In genomic region chr1:164767257-164768044, GRCh38 we compare ENCODE assay signal across 12 cellular contexts.
DNase-seq lines count a peak whose midpoint lies in the region; ATAC-seq and TF ChIP-seq lines count a peak whose summit lies in the region.
"Had no signal": no experiment of that assay in that cellular context is flagged by ENCODE, and none has a peak within 500 bp of the region (broad histone marks: within the 10 kb centered on the region; RNA-seq: fewer than 3 reads in every experiment).

No MANE protein-coding gene starts in this region.

- no peaks in the 10 kb centered on the region for H3K9me3 Mint-ChIP-seq in MCF 10A (ENCODE audit: unreplicated experiment)
- H3K9me3 Mint-ChIP-seq: activated B cell treated with CpG ODN at 0.5 μM for 24 hours; activated naive CD8-positive, alpha-beta T cell treated with anti-CD3 and anti-CD28 coated beads, Interleukin-2, amount 10 ng/mL, durations not matched to agents 7 days and 5 days; H9 had no signal

- BruUV-seq in MCF 10A (replicated peaks; lab: Mats Ljungman, UMichigan) (no TSS peak), mammary epithelial cell (replicated peaks; lab: Mats Ljungman, UMichigan) (no TSS peak)

- no peaks in the 10 kb centered on the region for H3K79me2 ChIP-seq in mammary epithelial cell (ENCODE audit: insufficient read depth, low read length)

- POLR2A ChIA-PET in MCF 10A (lab: Yijun Ruan, JAX), result no interaction called here

- H2BK120ac ChIP-seq in mesenchymal stem cell (ENCODE audit: low read depth, low read length), result no peak overlapping the region

- intact Hi-C loops in MCF 10A (cut with micrococcal nuclease), result no loop called here
- intact Hi-C loops in mammary epithelial cell (cut with micrococcal nuclease), result no loop called here

- H3K4me3 ChIP-seq in mammary epithelial cell (replicated peaks in 1 of 3; ENCODE audit: insufficient read depth in 1 of 3, low read depth in 2 of 3, low read length in 3 of 3), result no peak overlapping the region
- no peak overlapping the region for H3K4me3 ChIP-seq in choroid plexus epithelial cell (ENCODE audit: low read depth, low read length)
- H3K4me3 ChIP-seq in mesenchymal stem cell (ENCODE audit: insufficient read depth in 1 of 2, low read depth in 1 of 2, low read length in 2 of 2), result no peak overlapping the region

- H3K14ac ChIP-seq in mesenchymal stem cell (ENCODE audit: low read length in 2 of 2), result no peak overlapping the region

- peak overlapping the region in 1 of 2 experiments; percentile 40 for H3K18ac ChIP-seq in mesenchymal stem cell (ENCODE audit: low read depth in 1 of 2, low read length in 2 of 2)

- H3K27me3 Mint-ChIP-seq in MCF 10A (ENCODE audit: insufficient read depth, unreplicated experiment), result no peaks in the 10 kb centered on the region
- H3K27me3 Mint-ChIP-seq: activated B cell treated with CpG ODN at 0.5 μM for 24 hours; activated naive CD8-positive, alpha-beta T cell treated with anti-CD3 and anti-CD28 coated beads, Interleukin-2, amount 10 ng/mL, durations not matched to agents 7 days and 5 days had no signal

- peak; percentile 69 for DNase-seq in MCF 10A (ENCODE audit: unreplicated experiment)
- no peak for DNase-seq in mammary epithelial cell
- peak; percentile 99 for DNase-seq in choroid plexus epithelial cell (ENCODE audit: low read depth)
- peak; percentile 87 for DNase-seq in mesenchymal stem cell
- no peak for DNase-seq in caudate nucleus (lab: John Stamatoyannopoulos, UW)
- DNase-seq: activated B cell treated with CpG ODN at 0.5 μM for 24 hours; activated naive CD8-positive, alpha-beta T cell treated with anti-CD3 and anti-CD28 coated beads, Interleukin-2, amount 10 ng/mL, durations not matched to agents 7 days and 5 days; H9; islet precursor cell had no signal

- peaks cover 6% of the 10 kb centered on the region for H3K36me3 Mint-ChIP-seq in MCF 10A (ENCODE audit: insufficient read depth, unreplicated experiment)
- H3K36me3 Mint-ChIP-seq: activated naive CD8-positive, alpha-beta T cell treated with anti-CD3 and anti-CD28 coated beads, Interleukin-2, amount 10 ng/mL, durations not matched to agents 7 days and 5 days had no signal

- H3K36me3 ChIP-seq in mammary epithelial cell (ENCODE audit: insufficient read depth, low read length) (no peaks in the 10 kb centered on the region), mesenchymal stem cell (ENCODE audit: control insufficient read depth in 1 of 2, insufficient read depth in 2 of 2, low read depth in 1 of 2, low read length in 2 of 2) (no peaks in the 10 kb centered on the region)

- H3K27ac Mint-ChIP-seq in MCF 10A (ENCODE audit: low read depth, unreplicated experiment), result peak overlapping the region; percentile 59
- H3K27ac Mint-ChIP-seq: activated B cell treated with CpG ODN at 0.5 μM for 24 hours; activated naive CD8-positive, alpha-beta T cell treated with anti-CD3 and anti-CD28 coated beads, Interleukin-2, amount 10 ng/mL, durations not matched to agents 7 days and 5 days had no signal

- TF ChIP-seq CTCF in MCF 10A (IDR thresholded peaks at IDR 0.05; ENCODE audit: unreplicated experiment) (no peak), mammary epithelial cell (conservative IDR thresholded peaks at IDR 0.05 in 1 of 2, IDR thresholded peaks at IDR 0.05 in 1 of 2; ENCODE audit: extremely low read depth in 1 of 2, insufficient read depth in 1 of 2, low read depth in 1 of 2, low read length in 2 of 2) (no peak), choroid plexus epithelial cell (conservative IDR thresholded peaks at IDR 0.05; ENCODE audit: low read depth, low read length) (no peak)

- H4K8ac ChIP-seq in mesenchymal stem cell (ENCODE audit: low read length), result no peak overlapping the region

- H3K9me3 ChIP-seq in mammary epithelial cell (replicated peaks; ENCODE audit: insufficient read depth, low read length) (no peaks in the 10 kb centered on the region), mesenchymal stem cell (ENCODE audit: control insufficient read depth, low read length) (no peaks in the 10 kb centered on the region)

- no peak for ATAC-seq in GM18909 (IDR thresholded peaks at IDR 0.05; ENCODE audit: poor library complexity, unreplicated experiment)
- no peak for ATAC-seq in HG03457 (IDR thresholded peaks at IDR 0.05; ENCODE audit: unreplicated experiment)
- no peak for ATAC-seq in HG03439 (IDR thresholded peaks at IDR 0.05; ENCODE audit: unreplicated experiment)

- 91% methylated on average over 7 of the region's 8 CpGs for WGBS in mammary epithelial cell (ENCODE audit: low coverage, missing lambda C conversion rate)
- 53% methylated on average over 6 of the region's 8 CpGs for WGBS in mesenchymal stem cell

- H2BK5ac ChIP-seq in mesenchymal stem cell (ENCODE audit: low read depth, low read length, poor library complexity, severe bottlenecking), result peak overlapping the region; percentile 68

- dilution Hi-C loops in mammary epithelial cell (cut with HindIII; ENCODE audit: low sequenced_read_pairs), result no loop called here

- H4K91ac ChIP-seq in mesenchymal stem cell (ENCODE audit: low read length), result no peak overlapping the region

- no peak overlapping the region for H2BK12ac ChIP-seq in mesenchymal stem cell (ENCODE audit: low read length in 2 of 2)

- no peak overlapping the region for H3K27ac ChIP-seq in mammary epithelial cell (ENCODE audit: insufficient read depth, low read depth, low read length)
- peak overlapping the region; percentile 94 for H3K27ac ChIP-seq in mesenchymal stem cell (ENCODE audit: low read length, poor library complexity, severe bottlenecking)
- H3K27ac ChIP-seq in caudate nucleus (ENCODE audit: low read depth, low read length), result no peak overlapping the region

- peak overlapping the region in 1 of 2 experiments; percentile 80 for H3K4ac ChIP-seq in mesenchymal stem cell (ENCODE audit: low read depth in 1 of 2, low read length in 2 of 2)

- H3K4me1 ChIP-seq in mammary epithelial cell (ENCODE audit: insufficient read depth, low read length) (peaks cover 30% of the 10 kb centered on the region), mesenchymal stem cell (ENCODE audit: control insufficient read depth, insufficient read depth, low read depth, low read length) (peaks cover 12% of the 10 kb centered on the region)

- H3K4me2 ChIP-seq in mammary epithelial cell (ENCODE audit: insufficient read depth, low read depth, low read length) (no peak overlapping the region), mesenchymal stem cell (ENCODE audit: low read length, poor library complexity, severe bottlenecking) (no peak overlapping the region)

- H3K79me1 ChIP-seq in mesenchymal stem cell (replicated peaks; ENCODE audit: low read length, poor library complexity, severe bottlenecking), result peaks cover 4% of the 10 kb centered on the region

- H4K20me1 ChIP-seq in mammary epithelial cell (ENCODE audit: insufficient read depth, low read length), result no peaks in the 10 kb centered on the region

- no peak overlapping the region for H3K23ac ChIP-seq in mesenchymal stem cell (ENCODE audit: low read length in 2 of 2)

- H3K4me3 Mint-ChIP-seq in MCF 10A (ENCODE audit: unreplicated experiment), result no peak overlapping the region
- H3K4me3 Mint-ChIP-seq: activated B cell treated with CpG ODN at 0.5 μM for 24 hours; activated naive CD8-positive, alpha-beta T cell treated with anti-CD3 and anti-CD28 coated beads, Interleukin-2, amount 10 ng/mL, durations not matched to agents 7 days and 5 days; H9 had no signal

- H3K27me3 ChIP-seq in mammary epithelial cell (ENCODE audit: insufficient read depth, low read length), result no peaks in the 10 kb centered on the region
- no peaks in the 10 kb centered on the region for H3K27me3 ChIP-seq in mesenchymal stem cell (ENCODE audit: control insufficient read depth in 1 of 2, insufficient read depth in 1 of 2, low read length in 2 of 2)

- CTCF ChIA-PET in MCF 10A (lab: Yijun Ruan, JAX) (no interaction called here), mammary epithelial cell (lab: Charles Lee; ENCODE audit: low non-redundant PET) (no interaction called here)

- no peak overlapping the region for H2AK5ac ChIP-seq in mesenchymal stem cell (ENCODE audit: low read length, severe bottlenecking)

- H2AFZ ChIP-seq in mammary epithelial cell (ENCODE audit: low read depth, low read length) (no peak overlapping the region), mesenchymal stem cell (ENCODE audit: low read depth, low read length) (no peak overlapping the region)

- H2BK15ac ChIP-seq in mesenchymal stem cell (ENCODE audit: low read depth, poor library complexity, severe bottlenecking), result no peak overlapping the region

- peaks cover 59% of the 10 kb centered on the region for H3K4me1 Mint-ChIP-seq in MCF 10A (ENCODE audit: insufficient read depth, unreplicated experiment)
- H3K4me1 Mint-ChIP-seq: activated B cell treated with CpG ODN at 0.5 μM for 24 hours; activated naive CD8-positive, alpha-beta T cell treated with anti-CD3 and anti-CD28 coated beads, Interleukin-2, amount 10 ng/mL, durations not matched to agents 7 days and 5 days had no signal

- H3K9ac ChIP-seq in mammary epithelial cell (ENCODE audit: insufficient read depth, low read length) (no peak overlapping the region), mesenchymal stem cell (ENCODE audit: low read length) (peak overlapping the region; percentile 80)

- in situ Hi-C loops in mammary epithelial cell (cut with MboI; ENCODE audit: low sequenced_read_pairs in 2 of 2), result no loop called here

Comparison
In these comparisons a context has a peak if more than half of its experiments do, and no peak if none do; other contexts are left out.
1. DNase-seq: peak in MCF 10A (single experiment), choroid plexus epithelial cell (single experiment) and mesenchymal stem cell (single experiment); none in mammary epithelial cell (single experiment) and caudate nucleus (0 of 61).